ENCODE assay signal across 14 cellular contexts in the genomic region with DNA sequence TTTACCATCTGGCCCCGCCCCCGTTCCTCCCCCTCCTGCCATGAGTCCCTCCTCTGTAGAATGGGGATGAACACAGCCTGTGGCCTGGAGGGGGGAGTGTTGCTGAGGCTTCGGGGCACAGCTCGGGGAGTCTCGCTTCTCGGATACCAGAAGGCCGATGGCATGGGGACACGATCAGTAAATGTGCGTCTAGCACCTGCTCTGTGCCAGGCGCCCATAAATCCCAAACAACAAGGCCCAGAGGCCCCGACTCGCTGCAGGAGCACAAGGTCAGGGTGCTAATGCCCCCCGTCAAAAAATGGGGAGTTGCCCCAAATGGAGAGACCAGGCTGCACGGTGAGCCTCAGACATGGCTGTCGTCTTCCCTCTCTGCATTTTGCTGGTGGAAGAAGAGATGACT. TPM values are rescaled to one million over a fixed set of nuclear protein-coding genes. Genes with fewer than 3 reads are reported as not detected.
"Had no signal": no experiment of that assay in that cellular context is flagged by ENCODE, and none has a peak within 500 bp of the region (broad histone marks: within the 10 kb centered on the region; RNA-seq: fewer than 3 reads in every experiment).

No MANE protein-coding gene starts in this region.

- DNase-seq: activated CD4-positive, alpha-beta T cell treated with anti-CD3 and anti-CD28 coated beads, Interleukin-2, amount 50 U/mL, for 48 hours; activated CD4-positive, CD25-positive, alpha-beta regulatory T cell treated with anti-CD3 and anti-CD28 coated beads, Interleukin-2, amount 50 U/mL, for 72 hours; amygdala; erythroblast; hypothalamus; pancreas; SJCRH30; small intestine had no signal

- H3K27me3 Mint-ChIP-seq: activated naive CD4-positive, alpha-beta T cell treated with anti-CD3 and anti-CD28 coated beads, Interleukin-2, amount 50 U/mL, for 24 hours had no signal

- H3K27ac Mint-ChIP-seq: activated naive CD4-positive, alpha-beta T cell treated with anti-CD3 and anti-CD28 coated beads, Interleukin-2, amount 50 U/mL, for 24 hours; activated T-helper 2 cell treated with anti-CD3 and anti-CD28 coated beads, Interferon-gamma antibody, Interleukin-2, Interleukin-4, amounts not matched to agents 10 μg/mL and 5 μg/mL and 100 μg/mL, durations not matched to agents 14 hours and 24 hours and 36 hours; brain; dendritic cell treated with granulocyte-macrophage colony-stimulating factor and Interleukin-4, amounts not matched to agents 40 ng/mL and 50 ng/mL, for 4 days; nephron had no signal

- H3K27me3 ChIP-seq: pancreas, SJCRH30, tibial artery had no signal

- H3K4me3 ChIP-seq: pancreas, SJCRH30, tibial artery had no signal

- H3K36me3 Mint-ChIP-seq: activated naive CD4-positive, alpha-beta T cell treated with anti-CD3 and anti-CD28 coated beads, Interleukin-2, amount 50 U/mL, for 24 hours; brain had no signal

- H3K36me3 ChIP-seq: pancreas, SJCRH30, tibial artery had no signal

- H3K4me1 ChIP-seq: pancreas, SJCRH30, tibial artery had no signal

- H3K9me3 Mint-ChIP-seq: activated naive CD4-positive, alpha-beta T cell treated with anti-CD3 and anti-CD28 coated beads, Interleukin-2, amount 50 U/mL, for 24 hours; activated T-helper 2 cell treated with anti-CD3 and anti-CD28 coated beads, Interferon-gamma antibody, Interleukin-2, Interleukin-4, amounts not matched to agents 10 μg/mL and 5 μg/mL and 100 μg/mL, durations not matched to agents 14 hours and 24 hours and 36 hours; brain; dendritic cell treated with granulocyte-macrophage colony-stimulating factor and Interleukin-4, amounts not matched to agents 40 ng/mL and 50 ng/mL, for 4 days; nephron had no signal

- H3K27ac ChIP-seq: pancreas, SJCRH30, tibial artery had no signal

- H3K9me3 ChIP-seq: pancreas, SJCRH30, tibial artery had no signal

- H3K4me1 Mint-ChIP-seq: activated naive CD4-positive, alpha-beta T cell treated with anti-CD3 and anti-CD28 coated beads, Interleukin-2, amount 50 U/mL, for 24 hours had no signal

- FAIRE-seq: pancreas, small intestine had no signal

- H3K4me3 Mint-ChIP-seq: activated naive CD4-positive, alpha-beta T cell treated with anti-CD3 and anti-CD28 coated beads, Interleukin-2, amount 50 U/mL, for 24 hours; brain; dendritic cell treated with granulocyte-macrophage colony-stimulating factor and Interleukin-4, amounts not matched to agents 40 ng/mL and 50 ng/mL, for 4 days; nephron had no signal

RNA-seq across cellular contexts. Expression of a gene that starts 40.7 kb away (rescaled TPM):
- total RNA-seq: SJCRH30 had no signal
